In genomic region chr3:25558796-25559195, GRCh38 we compare ENCODE assay signal across 1 cellular context.
TF ChIP-seq lines count a peak whose summit lies in the region.

No MANE protein-coding gene starts in this region.

TF ChIP-seq in SK-N-SH treated with all-trans-retinoic acid at 6 μM for 48 hours, 23 proteins besides CTCF, POLR2A, EP300 and RAD21 (continued from another document):
- no peak for TF ChIP-seq POU6F1 (CRISPR knock-in tag; IDR thresholded peaks at IDR 0.05; ENCODE audit: borderline replicate concordance, low read depth)
- no peak for TF ChIP-seq SNAI2 (CRISPR knock-in tag; IDR thresholded peaks at IDR 0.05)
- no peak for TF ChIP-seq GLIS3 (CRISPR knock-in tag; IDR thresholded peaks at IDR 0.05)
- TF ChIP-seq PPARA (CRISPR knock-in tag; IDR thresholded peaks at IDR 0.05; ENCODE audit: borderline replicate concordance): no peak
- no peak for TF ChIP-seq ARNTL (CRISPR knock-in tag; IDR thresholded peaks at IDR 0.05; ENCODE audit: borderline replicate concordance, low read depth)
- no peak for TF ChIP-seq ZFP3 (CRISPR knock-in tag; IDR thresholded peaks at IDR 0.05)
- TF ChIP-seq ZNF70 (CRISPR knock-in tag; IDR thresholded peaks at IDR 0.05): no peak
- TF ChIP-seq CSDC2 (CRISPR knock-in tag; IDR thresholded peaks at IDR 0.05): no peak
- TF ChIP-seq ZNF565 (CRISPR knock-in tag; conservative IDR thresholded peaks at IDR 0.05; ENCODE audit: low read depth): no peak
